3 cellular contexts compared by ENCODE assay signal in genomic region chr1:48940946-48941732, GRCh38.
TF ChIP-seq lines count a peak whose summit lies in the region.

No MANE protein-coding gene starts in this region.

TF ChIP-seq in liver, 16 proteins besides CTCF, POLR2A, EP300 and RAD21 (continued from another document):
- no peak for TF ChIP-seq REST (IDR thresholded peaks at IDR 0.05)
- no peak for TF ChIP-seq EGR1 (IDR thresholded peaks at IDR 0.05; ENCODE audit: low read depth in 2 of 2)

TF ChIP-seq in HepG2, 621 proteins besides CTCF, POLR2A, EP300 and RAD21 (continued from another document and continues in another):
- TF ChIP-seq LRRFIP1 (CRISPR knock-in tag; conservative IDR thresholded peaks at IDR 0.05) (no peak), SPEN (CRISPR knock-in tag; IDR thresholded peaks at IDR 0.05; ENCODE audit: low read depth) (no peak), ZHX1 (CRISPR knock-in tag; IDR thresholded peaks at IDR 0.05; ENCODE audit: low read depth) (no peak), HMGXB3 (CRISPR knock-in tag; IDR thresholded peaks at IDR 0.05; ENCODE audit: borderline replicate concordance) (no peak), CSRNP2 (CRISPR knock-in tag; conservative IDR thresholded peaks at IDR 0.05; ENCODE audit: low read depth) (no peak), ZFY (CRISPR knock-in tag; IDR thresholded peaks at IDR 0.05) (no peak), ZNF660 (CRISPR knock-in tag; IDR thresholded peaks at IDR 0.05; ENCODE audit: borderline replicate concordance, low read depth) (no peak), NKX3-1 (CRISPR knock-in tag; IDR thresholded peaks at IDR 0.05) (no peak), ZFP36L1 (CRISPR knock-in tag; IDR thresholded peaks at IDR 0.05) (no peak), CAMTA2 (CRISPR knock-in tag; IDR thresholded peaks at IDR 0.05; ENCODE audit: borderline replicate concordance) (no peak)

TF ChIP-seq in SK-N-SH treated with all-trans-retinoic acid at 6 μM for 48 hours, 23 proteins besides CTCF, POLR2A, EP300 and RAD21 (continued from another document):
- TF ChIP-seq SNAI2 (CRISPR knock-in tag; IDR thresholded peaks at IDR 0.05) (no peak), PATZ1 (CRISPR knock-in tag; IDR thresholded peaks at IDR 0.05; ENCODE audit: borderline replicate concordance) (no peak), RARB (CRISPR knock-in tag; IDR thresholded peaks at IDR 0.05) (no peak)
TF ChIP-seq in SK-N-SH treated with all-trans-retinoic acid at 6 μM for 48 hours: peak in this region for 0.
